In genomic region chr4:88823058-88823919, GRCh38 we compare ENCODE assay signal across 1 cellular context.
TF ChIP-seq lines count a peak whose summit lies in the region.

No MANE protein-coding gene starts in this region.

TF ChIP-seq in K562, 482 proteins besides CTCF, POLR2A, EP300 and RAD21 (continued from another document and continues in another):
- TF ChIP-seq CTBP1 (IDR thresholded peaks at IDR 0.05; ENCODE audit: borderline replicate concordance) (peak; percentile 86; the same call in 1 of the 2 replicates), AFF1 (IDR thresholded peaks at IDR 0.05; ENCODE audit: low read depth in 1 of 2, partially characterized antibody in 2 of 2) (peak; percentile 40 to 58), RBBP5 (IDR thresholded peaks at IDR 0.05; ENCODE audit: borderline replicate concordance, insufficient read depth, low read length, poor library complexity, severe bottlenecking) (peak; percentile 68), KLF6 (CRISPR knock-in tag; IDR thresholded peaks at IDR 0.05; ENCODE audit: borderline replicate concordance) (no peak), ZNF121 (CRISPR knock-in tag; conservative IDR thresholded peaks at IDR 0.05) (no peak), ZNF398 (CRISPR knock-in tag; IDR thresholded peaks at IDR 0.05) (no peak), RFX1 (IDR thresholded peaks at IDR 0.05) (peak; percentile 53), ATF2 (CRISPR knock-in tag; IDR thresholded peaks at IDR 0.05) (peak; percentile 32; the same call in 1 of the 2 replicates), ZNF512 (tag; IDR thresholded peaks at IDR 0.05) (no peak), TCF3 (CRISPR knock-in tag; IDR thresholded peaks at IDR 0.05) (peak; percentile 12; the same call in 1 of the 2 replicates), HMBOX1 (IDR thresholded peaks at IDR 0.05) (peak; percentile 94), E2F1 (CRISPR knock-in tag; IDR thresholded peaks at IDR 0.05) (peak; percentile 30; the same call in 1 of the 2 replicates), PREB (CRISPR knock-in tag; IDR thresholded peaks at IDR 0.05) (no peak), ILF3 (IDR thresholded peaks at IDR 0.05; ENCODE audit: borderline replicate concordance) (no peak), RBM22 (IDR thresholded peaks at IDR 0.05; ENCODE audit: low read depth, low read length, poor library complexity, severe bottlenecking) (no peak), CC2D1A (IDR thresholded peaks at IDR 0.05) (peak; percentile 73), FOXJ2 (tag; IDR thresholded peaks at IDR 0.05) (peak; percentile 98), CBX5 (IDR thresholded peaks at IDR 0.05; ENCODE audit: borderline replicate concordance, low read depth) (peak; percentile 62; the same call in 1 of the 2 replicates), PCBP1 (IDR thresholded peaks at IDR 0.05; ENCODE audit: low read depth, low read length, poor library complexity, severe bottlenecking) (no peak), NONO (IDR thresholded peaks at IDR 0.05; ENCODE audit: low read depth in 2 of 2, low read length in 1 of 2) (peak in 1 of 2 experiments; percentile 59; a peak in 2 of 4 replicates), GATAD2A (IDR thresholded peaks at IDR 0.05) (peak; percentile 69; the same call in 1 of the 2 replicates), JUN (IDR thresholded peaks at IDR 0.05; ENCODE audit: borderline replicate concordance, low read depth, low read length) (peak; percentile 87), JUN (CRISPR knock-in tag; IDR thresholded peaks at IDR 0.05; ENCODE audit: borderline replicate concordance) (no peak), ZNF311 (CRISPR knock-in tag; IDR thresholded peaks at IDR 0.05) (no peak), TRIM28 (IDR thresholded peaks at IDR 0.05) (peak; percentile 88), WHSC1 (IDR thresholded peaks at IDR 0.05; ENCODE audit: low read length) (no peak), ATF7 (IDR thresholded peaks at IDR 0.05) (peak; percentile 94), PATZ1 (CRISPR knock-in tag; IDR thresholded peaks at IDR 0.05; ENCODE audit: borderline replicate concordance) (no peak), TBL1XR1 (IDR thresholded peaks at IDR 0.05; ENCODE audit: low read length in 2 of 2) (0 out of 4 replicates have a peak, but pooled peaks of 1 of the 2 experiments have one; percentile 16), ATF1 (CRISPR knock-in tag; IDR thresholded peaks at IDR 0.05) (no peak), ATF1 (tag; IDR thresholded peaks at IDR 0.05) (peak; percentile 90), PTBP1 (IDR thresholded peaks at IDR 0.05; ENCODE audit: low read depth, low read length) (no peak), ZNF263 (CRISPR knock-in tag; IDR thresholded peaks at IDR 0.05; ENCODE audit: borderline replicate concordance) (peak; percentile 100), SMARCA5 (IDR thresholded peaks at IDR 0.05) (0 out of 2 replicates have a peak, but pooled peaks have one; percentile 22), NEUROD1 (IDR thresholded peaks at IDR 0.05; ENCODE audit: borderline replicate concordance, low read depth, low read length, partially characterized antibody) (no peak), ZNF609 (CRISPR knock-in tag; IDR thresholded peaks at IDR 0.05; ENCODE audit: borderline replicate concordance) (0 out of 2 replicates have a peak, but pooled peaks have one; percentile 42), ZNF764 (CRISPR knock-in tag; IDR thresholded peaks at IDR 0.05; ENCODE audit: low read depth) (no peak), ZEB2 (IDR thresholded peaks at IDR 0.05) (peak; percentile 49)
